1 cellular context compared by ENCODE assay signal in genomic region chr19:41861098-41861768, GRCh38.
TF ChIP-seq lines count a peak whose summit lies in the region.

No MANE protein-coding gene starts in this region.

TF ChIP-seq in GM12878, 131 proteins besides CTCF, POLR2A, EP300 and RAD21:
- TF ChIP-seq POLR2AphosphoS5 (IDR thresholded peaks at IDR 0.05; ENCODE audit: low read length) (0 out of 2 replicates have a peak, but pooled peaks have one; percentile 12), PML (IDR thresholded peaks at IDR 0.05; ENCODE audit: low read length) (peak; percentile 32; the same call in 1 of the 2 replicates), LARP7 (IDR thresholded peaks at IDR 0.05) (no peak), MTA3 (IDR thresholded peaks at IDR 0.05; ENCODE audit: borderline replicate concordance, low read length) (0 out of 2 replicates have a peak, but pooled peaks have one; percentile 62), GABPA (IDR thresholded peaks at IDR 0.05; ENCODE audit: low read depth) (no peak), SIN3A (IDR thresholded peaks at IDR 0.05; ENCODE audit: low read depth, low read length) (0 out of 2 replicates have a peak, but pooled peaks have one; percentile 24)
